ENCODE assay signal across 8 cellular contexts in genomic region chr18:77067315-77068061, GRCh38.
DNase-seq lines count a peak whose midpoint lies in the region; ATAC-seq, FAIRE-seq and TF ChIP-seq lines count a peak whose summit lies in the region.

No MANE protein-coding gene starts in this region.

- peaks cover 2% of the 10 kb centered on the region for H3K36me3 Mint-ChIP-seq in T-helper 17 cell (ENCODE audit: low read depth)
- no peaks in the 10 kb centered on the region for H3K36me3 Mint-ChIP-seq in astrocyte (ENCODE audit: low read depth, unreplicated experiment)

- peak overlapping the region; percentile 100 for H3K27ac Mint-ChIP-seq in T-helper 17 cell
- peak overlapping the region; percentile 95 for H3K27ac Mint-ChIP-seq in astrocyte (ENCODE audit: unreplicated experiment)

- no peaks in the 10 kb centered on the region for H3K9me3 ChIP-seq in T-helper 17 cell (ENCODE audit: control insufficient read depth, low read length, poor library complexity, severe bottlenecking)
- no peaks in the 10 kb centered on the region for H3K9me3 ChIP-seq in astrocyte (ENCODE audit: insufficient read depth, low read depth, low read length)

- no peak for TF ChIP-seq POLR2A in GM12891 (IDR thresholded peaks at IDR 0.05; ENCODE audit: low read depth, low read length)

- peak overlapping the region; percentile 30 for H3K4me3 ChIP-seq in astrocyte (ENCODE audit: insufficient read depth, low read depth, low read length)

- H3K4me1 ChIP-seq in astrocyte (ENCODE audit: insufficient read depth, low read length) = peaks cover 68% of the 10 kb centered on the region

- H3K9ac ChIP-seq in astrocyte (ENCODE audit: low read length) = peak overlapping the region; percentile 79

- peak overlapping the region; percentile 96 for H3K27ac ChIP-seq in astrocyte (ENCODE audit: low read depth, low read length)

- ATAC-seq in HG03108 (IDR thresholded peaks at IDR 0.05; ENCODE audit: unreplicated experiment) (peak; percentile 39), T-helper 17 cell (peak; percentile 28), left lobe of liver (peak; percentile 38)

- DNase-seq in GM12891 (ENCODE audit: insufficient read length, low spot score) = no peak
- peak; percentile 40 to 51 (median 41) for DNase-seq in T-helper 17 cell
- DNase-seq in astrocyte (ENCODE audit: low read depth) = peak; percentile 95
- DNase-seq in left lobe of liver (ENCODE audit: low spot score) = no peak
- peak in 2 of 3 experiments; percentile 45 to 65 for DNase-seq in stimulated activated CD4-positive, alpha-beta T cell treated with anti-CD3 and anti-CD28 coated beads, TNF-alpha, amount 100 ng/mL, for 24 hours (ENCODE audit: low read depth in 3 of 3)
- DNase-seq in NCI-H524 (lab: John Stamatoyannopoulos, UW) = no peak
- no peak for DNase-seq in SHP77 treated with DMSO at 0.1 percent for 48 hours (lab: John Stamatoyannopoulos, UW)

- no peaks in the 10 kb centered on the region for H4K20me1 ChIP-seq in astrocyte (ENCODE audit: insufficient read depth, low read length)

- H3K27me3 Mint-ChIP-seq in T-helper 17 cell = no peaks in the 10 kb centered on the region
- no peaks in the 10 kb centered on the region for H3K27me3 Mint-ChIP-seq in astrocyte (ENCODE audit: low read depth, unreplicated experiment)

- peak overlapping the region; percentile 81 for H3K4me2 ChIP-seq in astrocyte (ENCODE audit: low read length)

- H3K36me3 ChIP-seq in astrocyte (ENCODE audit: insufficient read depth, low read length) = no peaks in the 10 kb centered on the region

- H3K9me3 Mint-ChIP-seq in astrocyte (ENCODE audit: unreplicated experiment) = no peaks in the 10 kb centered on the region

- H3K4me1 Mint-ChIP-seq in T-helper 17 cell = peaks cover 77% of the 10 kb centered on the region
- peaks cover 60% of the 10 kb centered on the region for H3K4me1 Mint-ChIP-seq in astrocyte (ENCODE audit: low read depth, unreplicated experiment)

- TF ChIP-seq CTCF in astrocyte (IDR thresholded peaks at IDR 0.05; ENCODE audit: insufficient read depth, low read depth, low read length) = no peak

- H3K4me3 Mint-ChIP-seq in T-helper 17 cell = peak overlapping the region; percentile 80
- peak overlapping the region; percentile 43 for H3K4me3 Mint-ChIP-seq in astrocyte (ENCODE audit: unreplicated experiment)

- no peaks in the 10 kb centered on the region for H3K79me2 ChIP-seq in astrocyte (ENCODE audit: insufficient read depth, low read length)

- peak overlapping the region; percentile 36 for H2AFZ ChIP-seq in astrocyte (ENCODE audit: low read depth, low read length)

- peak; percentile 96 for FAIRE-seq in GM12891 (lab: Jason Lieb, UNC)
- FAIRE-seq in astrocyte (lab: Jason Lieb, UNC) = no peak

- no peaks in the 10 kb centered on the region for H3K27me3 ChIP-seq in astrocyte (ENCODE audit: insufficient read depth, low read length)

TF ChIP-seq in GM12891, 5 proteins besides CTCF, POLR2A, EP300 and RAD21:
- no peak for TF ChIP-seq PAX5 (IDR thresholded peaks at IDR 0.05; ENCODE audit: insufficient read depth, low read length, severe bottlenecking)
- TF ChIP-seq SPI1 (IDR thresholded peaks at IDR 0.05; ENCODE audit: low read depth, low read length) = no peak
- TF ChIP-seq TAF1 (IDR thresholded peaks at IDR 0.05; ENCODE audit: low read depth, low read length) = no peak
- no peak for TF ChIP-seq POLR2AphosphoS5 (IDR thresholded peaks at IDR 0.05; ENCODE audit: low read depth, low read length)
- no peak for TF ChIP-seq POU2F2 (IDR thresholded peaks at IDR 0.05; ENCODE audit: low read depth, low read length)

Comparison
In these comparisons a context has a peak if more than half of its experiments do, and no peak if none do; other contexts are left out.
1. DNase-seq: peak in T-helper 17 cell (3 of 3), astrocyte (single experiment) and stimulated activated CD4-positive, alpha-beta T cell treated with anti-CD3 and anti-CD28 coated beads, TNF-alpha, amount 100 ng/mL, for 24 hours (2 of 3); none in GM12891 (single experiment), left lobe of liver (single experiment), NCI-H524 (0 of 2) and SHP77 treated with DMSO at 0.1 percent for 48 hours (single experiment).
2. Peak in every context shown above with its lines, with median percentiles within 50 percentile points of each other: ATAC-seq.